In genomic region chr2:3127710-3128109, GRCh38 we compare ENCODE assay signal across 13 cellular contexts.
DNase-seq lines count a peak whose midpoint lies in the region; ATAC-seq and TF ChIP-seq lines count a peak whose summit lies in the region.
"Had no signal": no experiment of that assay in that cellular context is flagged by ENCODE, and none has a peak within 500 bp of the region (broad histone marks: within the 10 kb centered on the region; RNA-seq: fewer than 3 reads in every experiment).

No MANE protein-coding gene starts in this region.

- H2BK12ac ChIP-seq in mesenchymal stem cell (ENCODE audit: low read length in 2 of 2): peak overlapping the region in 1 of 2 experiments; percentile 56

- no peak overlapping the region for H2AK5ac ChIP-seq in mesenchymal stem cell (ENCODE audit: low read length, severe bottlenecking)

- H3K9me2 ChIP-seq in DOHH2 (replicated peaks; ENCODE audit: control insufficient read depth, low read length): no peaks in the 10 kb centered on the region

- H3F3A ChIP-seq in DOHH2 (ENCODE audit: control insufficient read depth, insufficient read depth): no peaks in the 10 kb centered on the region

- BruUV-seq in Panc1 (replicated peaks; lab: Mats Ljungman, UMichigan): no TSS peak

- TF ChIP-seq CTCF in DOHH2 (IDR thresholded peaks at IDR 0.05; ENCODE audit: low read depth, low read length, poor library complexity, severe bottlenecking) (no peak), Panc1 (IDR thresholded peaks at IDR 0.05) (no peak), thyroid gland (IDR thresholded peaks at IDR 0.05) (no peak), colonic mucosa (IDR thresholded peaks at IDR 0.05) (no peak)

- DNase-seq in Panc1 (ENCODE audit: low read depth, low spot score) (no peak), mesenchymal stem cell (no peak), thyroid gland (no peak), GF-D8 (lab: John Stamatoyannopoulos, UW) (no peak), colonic mucosa (no peak), Ammon's horn (ENCODE audit: low spot score) (no peak)
- DNase-seq: activated CD4-positive, alpha-beta T cell treated with anti-CD3 and anti-CD28 coated beads, Interleukin-2, amount 50 U/mL, for 4 hours; cortex of kidney; NCI-H1105; NCI-H526 had no signal

- H3K14ac ChIP-seq in mesenchymal stem cell (ENCODE audit: low read length in 2 of 2): no peak overlapping the region

- ATAC-seq in Panc1: 0 out of 2 replicates have a peak, but pooled peaks have one; percentile 33

- no peaks in the 10 kb centered on the region for H3K9me3 ChIP-seq in BLaER1 treated with 17β-estradiol and CSF1 and Interleukin-3, amounts not matched to agents 10 nM and 100 nM (replicated peaks in 1 of 11)
- H3K9me3 ChIP-seq in DOHH2 (ENCODE audit: control insufficient read depth, insufficient read depth, low read length) (no peaks in the 10 kb centered on the region), Panc1 (ENCODE audit: control insufficient read depth, insufficient read depth, low read depth, low read length) (no peaks in the 10 kb centered on the region), mesenchymal stem cell (ENCODE audit: control insufficient read depth, low read length) (no peaks in the 10 kb centered on the region), thyroid gland (no peaks in the 10 kb centered on the region), colonic mucosa (no peaks in the 10 kb centered on the region)

- peaks cover 17 to 64% (median 54%) of the 10 kb centered on the region in 10 experiments for H3K4me1 ChIP-seq in BLaER1 treated with 17β-estradiol and CSF1 and Interleukin-3, amounts not matched to agents 10 nM and 100 nM
- H3K4me1 ChIP-seq in DOHH2 (ENCODE audit: control insufficient read depth, low read length): peaks cover 20% of the 10 kb centered on the region
- no peaks in the 10 kb centered on the region; the same call in 1 of the 2 replicates for H3K4me1 ChIP-seq in Panc1 (ENCODE audit: control insufficient read depth, insufficient read depth, low read length)
- peaks cover 7% of the 10 kb centered on the region for H3K4me1 ChIP-seq in mesenchymal stem cell (ENCODE audit: control insufficient read depth, insufficient read depth, low read depth, low read length)
- H3K4me1 ChIP-seq in thyroid gland: no peaks in the 10 kb centered on the region
- no peaks in the 10 kb centered on the region for H3K4me1 ChIP-seq in colonic mucosa
- H3K4me1 ChIP-seq: parathyroid adenoma had no signal

- no peaks in the 10 kb centered on the region for H3K79me2 ChIP-seq in DOHH2 (ENCODE audit: control insufficient read depth, low read length)
- H3K79me2 ChIP-seq: parathyroid adenoma had no signal

- H3K9ac ChIP-seq in BLaER1 treated with 17β-estradiol and CSF1 and Interleukin-3, amounts not matched to agents 10 nM and 100 nM: peak overlapping the region in 6 of 11 experiments; percentile 13 to 62 (median 38); a peak in 7 of 22 replicates
- no peak overlapping the region for H3K9ac ChIP-seq in mesenchymal stem cell (ENCODE audit: low read length)
- H3K9ac ChIP-seq in colonic mucosa (ENCODE audit: low read depth in 2 of 2, low read length in 2 of 2): no peak overlapping the region
- H3K9ac ChIP-seq: parathyroid adenoma had no signal

- H3K79me1 ChIP-seq in mesenchymal stem cell (replicated peaks; ENCODE audit: low read length, poor library complexity, severe bottlenecking): no peaks in the 10 kb centered on the region

- H3K4me2 ChIP-seq in BLaER1 treated with 17β-estradiol and CSF1 and Interleukin-3, amounts not matched to agents 10 nM and 100 nM: peak overlapping the region; percentile 71 to 86 (median 78)
- H3K4me2 ChIP-seq in DOHH2 (ENCODE audit: low read length): peak overlapping the region; percentile 58
- H3K4me2 ChIP-seq in mesenchymal stem cell (ENCODE audit: low read length, poor library complexity, severe bottlenecking): no peak overlapping the region

- POLR2A ChIA-PET in Panc1 (lab: Charles Lee): no interaction called here

- H2AFZ ChIP-seq in mesenchymal stem cell (ENCODE audit: low read depth, low read length): no peak overlapping the region
- H2AFZ ChIP-seq: parathyroid adenoma had no signal

- no peak for TF ChIP-seq POLR2A in thyroid gland (IDR thresholded peaks at IDR 0.05)

- no peak overlapping the region for H3K23ac ChIP-seq in mesenchymal stem cell (ENCODE audit: low read length in 2 of 2)

- H3K27ac ChIP-seq in BLaER1 treated with 17β-estradiol and CSF1 and Interleukin-3, amounts not matched to agents 10 nM and 100 nM: peak overlapping the region in 5 of 11 experiments; percentile 59 to 74 (median 67); a peak in 5 of 22 replicates
- peak overlapping the region; percentile 46 for H3K27ac ChIP-seq in DOHH2 (ENCODE audit: low read depth, low read length)
- H3K27ac ChIP-seq in Panc1 (ENCODE audit: low read length): no peak overlapping the region
- H3K27ac ChIP-seq in mesenchymal stem cell (ENCODE audit: low read length, poor library complexity, severe bottlenecking): no peak overlapping the region
- H3K27ac ChIP-seq in thyroid gland: no peak overlapping the region
- no peak overlapping the region for H3K27ac ChIP-seq in colonic mucosa
- H3K27ac ChIP-seq: parathyroid adenoma had no signal

- H3K27me3 ChIP-seq in BLaER1 treated with 17β-estradiol and CSF1 and Interleukin-3, amounts not matched to agents 10 nM and 100 nM: peaks cover 0 to 11% (median 0%) of the 10 kb centered on the region in 11 experiments; a peak in 2 of 22 replicates
- H3K27me3 ChIP-seq in DOHH2 (ENCODE audit: control insufficient read depth, low read length): no peaks in the 10 kb centered on the region
- no peaks in the 10 kb centered on the region for H3K27me3 ChIP-seq in Panc1 (ENCODE audit: control insufficient read depth, insufficient read depth, low read length)
- peaks cover 0 to 16% of the 10 kb centered on the region in 2 experiments for H3K27me3 ChIP-seq in mesenchymal stem cell (ENCODE audit: control insufficient read depth in 1 of 2, insufficient read depth in 1 of 2, low read length in 2 of 2)
- no peaks in the 10 kb centered on the region for H3K27me3 ChIP-seq in thyroid gland
- H3K27me3 ChIP-seq in colonic mucosa: no peaks in the 10 kb centered on the region

- no peak overlapping the region for H2BK120ac ChIP-seq in mesenchymal stem cell (ENCODE audit: low read depth, low read length)

- H2BK5ac ChIP-seq in mesenchymal stem cell (ENCODE audit: low read depth, low read length, poor library complexity, severe bottlenecking): no peak overlapping the region

- in situ Hi-C loops in Panc1 (cut with HindIII; ENCODE audit: low pct_unique_long_range_greater_than_20kb, low sequenced_read_pairs): no loop called here

- H4K91ac ChIP-seq in mesenchymal stem cell (ENCODE audit: low read length): peak overlapping the region; percentile 68

- peaks cover 0 to 6% (median 0%) of the 10 kb centered on the region in 11 experiments; a peak in 2 of 22 replicates for H4K20me1 ChIP-seq in BLaER1 treated with 17β-estradiol and CSF1 and Interleukin-3, amounts not matched to agents 10 nM and 100 nM
- no peaks in the 10 kb centered on the region for H4K20me1 ChIP-seq in DOHH2 (ENCODE audit: control insufficient read depth, insufficient read depth, low read depth, low read length)

- peak overlapping the region in 5 of 10 experiments; percentile 2 to 34 (median 19); a peak in 2 of 20 replicates for H3K4me3 ChIP-seq in BLaER1 treated with 17β-estradiol and CSF1 and Interleukin-3, amounts not matched to agents 10 nM and 100 nM
- H3K4me3 ChIP-seq in DOHH2 (ENCODE audit: low read length) (peak overlapping the region; percentile 47), Panc1 (ENCODE audit: low read depth in 2 of 2, low read length in 2 of 2) (no peak overlapping the region), mesenchymal stem cell (ENCODE audit: insufficient read depth in 1 of 2, low read depth in 1 of 2, low read length in 2 of 2) (no peak overlapping the region), thyroid gland (replicated peaks in 1 of 3) (no peak overlapping the region), colonic mucosa (no peak overlapping the region)

- no peak overlapping the region for H3K18ac ChIP-seq in mesenchymal stem cell (ENCODE audit: low read depth in 1 of 2, low read length in 2 of 2)

- H3K4ac ChIP-seq in mesenchymal stem cell (ENCODE audit: low read depth in 1 of 2, low read length in 2 of 2): no peak overlapping the region

- 79% methylated on average over 5 of the region's 5 CpGs for WGBS in mesenchymal stem cell
- 66 to 71% methylated on average over 5 of the region's 5 CpGs for WGBS in thyroid gland, 2 donors

- H3K36me3 ChIP-seq in BLaER1 treated with 17β-estradiol and CSF1 and Interleukin-3, amounts not matched to agents 10 nM and 100 nM: no peaks in the 10 kb centered on the region
- H3K36me3 ChIP-seq in DOHH2 (ENCODE audit: control insufficient read depth, low read length): no peaks in the 10 kb centered on the region
- no peaks in the 10 kb centered on the region for H3K36me3 ChIP-seq in Panc1 (ENCODE audit: control insufficient read depth, insufficient read depth, low read length)
- no peaks in the 10 kb centered on the region for H3K36me3 ChIP-seq in mesenchymal stem cell (ENCODE audit: control insufficient read depth in 1 of 2, insufficient read depth in 2 of 2, low read depth in 1 of 2, low read length in 2 of 2)
- no peaks in the 10 kb centered on the region for H3K36me3 ChIP-seq in thyroid gland
- H3K36me3 ChIP-seq in colonic mucosa: no peaks in the 10 kb centered on the region

- intact Hi-C loops in Panc1 (cut with micrococcal nuclease; ENCODE audit: unreplicated experiment): no loop called here
- intact Hi-C loops in thyroid gland (cut with DNase I): no loop called here
- intact Hi-C loops in colonic mucosa (cut with DNase I): no loop called here

- CTCF ChIA-PET in Panc1 (lab: Charles Lee): no interaction called here

- no peak overlapping the region for H4K8ac ChIP-seq in mesenchymal stem cell (ENCODE audit: low read length)

- H2BK15ac ChIP-seq in mesenchymal stem cell (ENCODE audit: low read depth, poor library complexity, severe bottlenecking): no peak overlapping the region

Comparison
In these comparisons a context has a peak if more than half of its experiments do, and no peak if none do; other contexts are left out.
1. H3K9ac ChIP-seq: peak in BLaER1 treated with 17β-estradiol and CSF1 and Interleukin-3, amounts not matched to agents 10 nM and 100 nM (6 of 11); none in mesenchymal stem cell (single experiment) and colonic mucosa (0 of 2).